Comparison of ENCODE assay signal across 18 cellular contexts in genomic region chr4:41712413-41712812, GRCh38.
"Had no signal": no experiment of that assay in that cellular context is flagged by ENCODE, and none has a peak within 500 bp of the region (broad histone marks: within the 10 kb centered on the region; RNA-seq: fewer than 3 reads in every experiment).

No MANE protein-coding gene starts in this region.

- H3K36me3 ChIP-seq: WERI-Rb-1 had no signal

- H3K27ac ChIP-seq: KMS-11, WERI-Rb-1 had no signal

- DNase-seq: activated CD4-positive, alpha-beta memory T cell treated with anti-CD3 and anti-CD28 coated beads, Interleukin-2, amount 10 ng/mL, durations not matched to agents 7 days and 5 days; activated CD4-positive, alpha-beta T cell treated with anti-CD3 and anti-CD28 coated beads for 36 hours; activated CD4-positive, alpha-beta T cell treated with anti-CD3 and anti-CD28 coated beads, Interleukin-2, amount 50 U/mL, for 1 hour; activated gamma-delta T cell; activated naive CD4-positive, alpha-beta T cell treated with anti-CD3 and anti-CD28 coated beads for 36 hours; activated T-cell treated with anti-CD3 and anti-CD28 coated beads for 4 hours; activated T-cell treated with anti-CD3 and anti-CD28 coated beads, Interleukin-2, amount 50 U/mL, for 48 hours; NCI-H1105 treated with DMSO at 0.1 percent for 48 hours; NCI-H1436 treated with DMSO at 0.1 percent for 48 hours; NCI-H187; NCI-H2081; NCI-H446; NCI-H524; SIG-M5; T-cell; T-helper 2 cell; WERI-Rb-1 had no signal
